ENCODE assay signal across 33 cellular contexts in genomic region chr1:19630720-19631119, GRCh38. TPM values are rescaled to one million over a fixed set of nuclear protein-coding genes. Genes with fewer than 3 reads are reported as not detected.
"Had no signal": no experiment of that assay in that cellular context is flagged by ENCODE, and none has a peak within 500 bp of the region (broad histone marks: within the 10 kb centered on the region; RNA-seq: fewer than 3 reads in every experiment).

No MANE protein-coding gene starts in this region.

- H3K9me3 ChIP-seq: ascending aorta, breast epithelium, colonic mucosa, esophagus squamous epithelium, gastroesophageal sphincter, heart right ventricle had no signal

- H3K4me3 ChIP-seq: ascending aorta, breast epithelium, cardiac muscle cell, colonic mucosa, esophagus squamous epithelium, gastroesophageal sphincter, heart right ventricle, hepatocyte had no signal

- DNase-seq: activated CD4-positive, alpha-beta memory T cell treated with anti-CD3 and anti-CD28 coated beads, Interleukin-2, amount 10 ng/mL, durations not matched to agents 7 days and 5 days; activated CD4-positive, alpha-beta T cell treated with anti-CD3 and anti-CD28 coated beads for 1 hour; activated CD4-positive, alpha-beta T cell treated with anti-CD3 and anti-CD28 coated beads for 4 hours; activated CD4-positive, alpha-beta T cell treated with anti-CD3 and anti-CD28 coated beads, Interleukin-2, amount 10 ng/mL, durations not matched to agents 7 days and 5 days; activated CD4-positive, alpha-beta T cell treated with anti-CD3 and anti-CD28 coated beads, Interleukin-2, amount 50 U/mL, for 4 hours; activated CD8-positive, alpha-beta memory T cell treated with anti-CD3 and anti-CD28 coated beads, Interleukin-2, amount 50 U/mL, for 48 hours; activated gamma-delta T cell; activated naive CD4-positive, alpha-beta T cell; activated naive CD4-positive, alpha-beta T cell treated with anti-CD3 and anti-CD28 coated beads, Interleukin-2, amount 10 ng/mL, durations not matched to agents 7 days and 5 days; activated naive CD8-positive, alpha-beta T cell treated with anti-CD3 and anti-CD28 coated beads, Interleukin-2, amount 10 ng/mL, durations not matched to agents 7 days and 5 days; activated T-cell treated with anti-CD3 and anti-CD28 coated beads for 4 hours; activated T-cell treated with anti-CD3 and anti-CD28 coated beads, Interleukin-2, amount 50 U/mL, for 24 hours; activated T-cell treated with anti-CD3 and anti-CD28 coated beads, Interleukin-2, amount 50 U/mL, for 72 hours; central memory CD4-positive, alpha-beta T cell; cerebellar nuclear complex; colonic mucosa; effector CD8-positive, alpha-beta T cell; esophagus squamous epithelium; foreskin melanocyte; heart right ventricle; T1000 had no signal

- H3K27me3 ChIP-seq: ascending aorta, breast epithelium, cardiac muscle cell, colonic mucosa, esophagus squamous epithelium, gastroesophageal sphincter, heart right ventricle, hepatocyte had no signal

- H3K79me2 ChIP-seq: hepatocyte had no signal

- H2AFZ ChIP-seq: hepatocyte had no signal

- H3K27ac ChIP-seq: ascending aorta, breast epithelium, cardiac muscle cell, colonic mucosa, epithelial cell of prostate, esophagus squamous epithelium, gastroesophageal sphincter, heart right ventricle, hepatocyte had no signal

- H3K4me2 ChIP-seq: hepatocyte had no signal

- ATAC-seq: activated naive CD4-positive, alpha-beta T cell treated with anti-CD3 and anti-CD28 coated beads, Interleukin-2, amount 50 U/mL, for 72 hours; activated T-cell treated with anti-CD3 and anti-CD28 coated beads, Interleukin-2, amount 50 U/mL, for 72 hours; gastroesophageal sphincter; heart right ventricle; WTC11 had no signal

- H3K36me3 ChIP-seq: colonic mucosa had no signal

- FAIRE-seq: endometrium, endothelial cell of umbilical vein had no signal

- H3K4me1 ChIP-seq: breast epithelium, colonic mucosa had no signal

RNA-seq across cellular contexts. Expression of gene HTR6, which starts 34.0 kb away (rescaled TPM):
- total RNA-seq: activated CD4-positive, alpha-beta memory T cell treated with anti-CD3 and anti-CD28 coated beads, Interleukin-2, amount 10 ng/mL, durations not matched to agents 7 days and 5 days; ascending aorta; breast epithelium; cardiac muscle cell; colonic mucosa; endothelial cell of umbilical vein; esophagus squamous epithelium; fibroblast of villous mesenchyme; gastroesophageal sphincter; glomerular endothelial cell; heart right ventricle; hepatocyte had no signal
- polyA plus RNA-seq: cardiac muscle cell, endothelial cell of umbilical vein, heart right ventricle, hepatocyte had no signal
